Comparison of ENCODE assay signal across 35 cellular contexts in the genomic region with DNA sequence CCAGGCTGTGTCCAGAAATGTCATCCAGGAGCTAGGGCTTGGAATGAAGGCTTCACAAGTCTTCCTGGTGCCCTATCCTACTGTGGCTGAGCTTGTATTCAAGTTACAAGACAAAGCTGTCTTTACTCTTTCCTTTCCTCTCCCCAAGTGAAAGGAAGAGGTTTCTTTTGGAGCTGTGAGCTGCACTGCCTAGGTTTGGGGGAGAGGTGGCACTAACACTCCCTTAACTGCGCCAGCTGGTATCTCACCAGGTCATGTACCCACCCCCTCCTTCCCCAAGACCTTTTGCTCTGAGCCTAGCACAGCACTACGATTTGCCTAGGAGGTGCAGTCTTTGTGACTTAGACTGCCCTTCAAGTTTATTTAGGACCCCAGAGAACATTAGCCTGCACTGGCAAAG.
"Had no signal": no experiment of that assay in that cellular context is flagged by ENCODE, and none has a peak within 500 bp of the region (broad histone marks: within the 10 kb centered on the region; RNA-seq: fewer than 3 reads in every experiment).

No MANE protein-coding gene starts in this region.

- H3K27ac Mint-ChIP-seq: activated B cell treated with CpG ODN at 0.5 μM for 24 hours; activated CD8-positive, alpha-beta T cell treated with anti-CD3 and anti-CD28 coated beads for 36 hours; activated T-helper 17 cell treated with anti-CD3 and anti-CD28 coated beads, Interleukin-2, amount 50 U/mL, for 72 hours; mesothelial cell of epicardium; naive B cell; nephron progenitor cell; stimulated activated memory B cell treated with anti-CD40 and anti-IgM and Interleukin-4, amounts not matched to agents 10 μg/mL and 1 μg/mL and 100 μg/mL, for 72 hours; stimulated activated naive CD8-positive, alpha-beta T cell treated with anti-CD3 and anti-CD28 coated beads, Interleukin-15, amount 100 ng/mL, for 72 hours had no signal

- FAIRE-seq: astrocyte, keratinocyte, pancreas had no signal

- H3K4me1 Mint-ChIP-seq: activated B cell treated with CpG ODN at 0.5 μM for 24 hours; activated T-helper 17 cell treated with anti-CD3 and anti-CD28 coated beads, Interleukin-2, amount 50 U/mL, for 72 hours; mesothelial cell of epicardium; naive B cell; stimulated activated memory B cell treated with anti-CD40 and anti-IgM and Interleukin-4, amounts not matched to agents 10 μg/mL and 1 μg/mL and 100 μg/mL, for 72 hours; stimulated activated naive CD8-positive, alpha-beta T cell treated with anti-CD3 and anti-CD28 coated beads, Interleukin-15, amount 100 ng/mL, for 72 hours had no signal

- H3K4me3 ChIP-seq: pancreas, prostate gland, smooth muscle cell, upper lobe of right lung had no signal

- H3K4me3 Mint-ChIP-seq: activated B cell treated with CpG ODN at 0.5 μM for 24 hours; activated CD8-positive, alpha-beta T cell treated with anti-CD3 and anti-CD28 coated beads for 36 hours; activated T-cell treated with anti-CD3 and anti-CD28 coated beads, Interleukin-2, amount 50 U/mL, for 4 hours; activated T-helper 17 cell treated with anti-CD3 and anti-CD28 coated beads, Interleukin-2, amount 50 U/mL, for 72 hours; mesothelial cell of epicardium; naive B cell; nephron progenitor cell; stimulated activated memory B cell treated with anti-CD40 and anti-IgM and Interleukin-4, amounts not matched to agents 10 μg/mL and 1 μg/mL and 100 μg/mL, for 72 hours; stimulated activated naive CD8-positive, alpha-beta T cell treated with anti-CD3 and anti-CD28 coated beads, Interleukin-15, amount 100 ng/mL, for 72 hours had no signal

- H3K9me3 ChIP-seq: pancreas, prostate gland, upper lobe of right lung had no signal

- H3K4me1 ChIP-seq: pancreas, prostate gland, upper lobe of right lung had no signal

- H3K9me3 Mint-ChIP-seq: nephron progenitor cell had no signal

- H3K27me3 ChIP-seq: brain microvascular endothelial cell, pancreas, upper lobe of right lung had no signal

- H3K27ac ChIP-seq: brain microvascular endothelial cell, pancreas, prostate gland, upper lobe of right lung had no signal

- H3K36me3 Mint-ChIP-seq: naive B cell; stimulated activated memory B cell treated with anti-CD40 and anti-IgM and Interleukin-4, amounts not matched to agents 10 μg/mL and 1 μg/mL and 100 μg/mL, for 72 hours had no signal

- H3K36me3 ChIP-seq: brain microvascular endothelial cell, pancreas, prostate gland, upper lobe of right lung had no signal

- ATAC-seq: activated CD8-positive, alpha-beta T cell treated with anti-CD3 and anti-CD28 coated beads for 36 hours; activated T-cell treated with anti-CD3 and anti-CD28 coated beads, Interleukin-2, amount 50 U/mL, for 4 hours; activated T-helper 17 cell treated with anti-CD3 and anti-CD28 coated beads, Interleukin-2, amount 50 U/mL, for 72 hours; left cardiac atrium; left ventricle myocardium superior; pancreas; stimulated activated memory B cell treated with anti-CD40 and anti-IgM and Interleukin-4, amounts not matched to agents 10 μg/mL and 1 μg/mL and 100 μg/mL, for 72 hours; stimulated activated naive CD8-positive, alpha-beta T cell treated with anti-CD3 and anti-CD28 coated beads, Interleukin-15, amount 100 ng/mL, for 72 hours; upper lobe of right lung had no signal

- DNase-seq: activated B cell treated with CpG ODN at 0.5 μM for 24 hours; activated CD4-positive, alpha-beta T cell treated with anti-CD3 and anti-CD28 coated beads, Interleukin-2, amount 50 U/mL, for 1 hour; activated CD8-positive, alpha-beta T cell treated with anti-CD3 and anti-CD28 coated beads for 36 hours; activated gamma-delta T cell treated with Interleukin-2 at 50 U/mL for 16 hours; activated naive CD4-positive, alpha-beta T cell treated with anti-CD3 and anti-CD28 coated beads, Interleukin-2, amount 50 U/mL, for 16 hours; activated T-cell treated with anti-CD3 and anti-CD28 coated beads, Interleukin-2, amount 50 U/mL, for 4 hours; amniotic stem cell; brain microvascular endothelial cell; caudate nucleus; cortex of kidney; foreskin fibroblast; head of caudate nucleus; hippocampal formation; left cardiac atrium; left ventricle myocardium superior; mammary epithelial cell; naive B cell; nephron progenitor cell; nucleus accumbens; pancreas; retina; stimulated activated CD4-positive, alpha-beta T cell treated with anti-CD3 and anti-CD28 coated beads, Interleukin-1b, Interleukin-23, amount 100 ng/mL, for 48 hours; stimulated activated CD4-positive, alpha-beta T cell treated with anti-CD3 and anti-CD28 coated beads, Interleukin-4, amount 100 ng/mL, for 4 hours; stimulated activated CD8-positive, alpha-beta memory T cell treated with anti-CD3 and anti-CD28 coated beads, Interleukin-4, amount 100 ng/mL, for 48 hours; stimulated activated naive CD8-positive, alpha-beta T cell treated with anti-CD3 and anti-CD28 coated beads, Interleukin-15, amount 100 ng/mL, for 72 hours; substantia nigra; T-helper 2 cell; upper lobe of right lung had no signal

- H3K27me3 Mint-ChIP-seq: activated B cell treated with CpG ODN at 0.5 μM for 24 hours; activated CD8-positive, alpha-beta T cell treated with anti-CD3 and anti-CD28 coated beads for 36 hours; activated T-helper 17 cell treated with anti-CD3 and anti-CD28 coated beads, Interleukin-2, amount 50 U/mL, for 72 hours; naive B cell; stimulated activated memory B cell treated with anti-CD40 and anti-IgM and Interleukin-4, amounts not matched to agents 10 μg/mL and 1 μg/mL and 100 μg/mL, for 72 hours; stimulated activated naive CD8-positive, alpha-beta T cell treated with anti-CD3 and anti-CD28 coated beads, Interleukin-15, amount 100 ng/mL, for 72 hours had no signal
